Comparison of ENCODE assay signal across 13 cellular contexts in genomic region chr2:54099834-54100595, GRCh38. TPM values are rescaled to one million over a fixed set of nuclear protein-coding genes. Genes with fewer than 3 reads are reported as not detected.
DNase-seq lines count a peak whose midpoint lies in the region; ATAC-seq and TF ChIP-seq lines count a peak whose summit lies in the region.
"Had no signal": no experiment of that assay in that cellular context is flagged by ENCODE, and none has a peak within 500 bp of the region (broad histone marks: within the 10 kb centered on the region; RNA-seq: fewer than 3 reads in every experiment).

No MANE protein-coding gene starts in this region.

- H3K79me2 ChIP-seq in SU-DHL-6 (ENCODE audit: insufficient read depth, low read length) = no peaks in the 10 kb centered on the region

- H3K27me3 ChIP-seq in SU-DHL-6 (ENCODE audit: low read length) (no peaks in the 10 kb centered on the region), right atrium auricular region (no peaks in the 10 kb centered on the region)
- H3K27me3 ChIP-seq: tibial artery had no signal

- H4K20me1 ChIP-seq in SU-DHL-6 (ENCODE audit: low read depth, low read length) = no peaks in the 10 kb centered on the region

- no peak for TF ChIP-seq CTCF in SU-DHL-6 (IDR thresholded peaks at IDR 0.05; ENCODE audit: insufficient read depth, low read length, poor library complexity, severe bottlenecking)
- no peak for TF ChIP-seq CTCF in right atrium auricular region (IDR thresholded peaks at IDR 0.05)

- no peaks in the 10 kb centered on the region for H3K36me3 ChIP-seq in SU-DHL-6 (ENCODE audit: low read length)
- H3K36me3 ChIP-seq in right atrium auricular region = no peaks in the 10 kb centered on the region
- H3K36me3 ChIP-seq: tibial artery had no signal

- H3K4me1 ChIP-seq in right atrium auricular region = peaks cover 0 to 6% of the 10 kb centered on the region in 2 donors

- no peak overlapping the region for H2AFZ ChIP-seq in SU-DHL-6 (ENCODE audit: low read depth, low read length, severe bottlenecking)

- peak overlapping the region; percentile 59 for H3K9ac ChIP-seq in SU-DHL-6 (ENCODE audit: low read length)

- no peaks in the 10 kb centered on the region for H3K9me2 ChIP-seq in SU-DHL-6 (replicated peaks; ENCODE audit: insufficient read depth, low read length)

- H3K4me2 ChIP-seq in SU-DHL-6 (ENCODE audit: low read depth, low read length, poor library complexity, severe bottlenecking) = peak overlapping the region; percentile 99

- ATAC-seq in GM18517 (IDR thresholded peaks at IDR 0.05; ENCODE audit: unreplicated experiment) (peak; percentile 75), GM21529 (IDR thresholded peaks at IDR 0.05; ENCODE audit: unreplicated experiment) (peak; percentile 85), HG03103 (IDR thresholded peaks at IDR 0.05; ENCODE audit: low read depth, unreplicated experiment) (peak; percentile 76)

- H3F3A ChIP-seq in SU-DHL-6 (ENCODE audit: insufficient read depth) = peaks cover 76% of the 10 kb centered on the region

- peak overlapping the region; percentile 99 for H3K27ac ChIP-seq in SU-DHL-6 (ENCODE audit: low read depth, low read length)
- H3K27ac ChIP-seq in right atrium auricular region = no peak overlapping the region
- H3K27ac ChIP-seq: tibial artery had no signal

- peak overlapping the region; percentile 25 for H3K4me3 ChIP-seq in SU-DHL-6 (ENCODE audit: insufficient read depth, low read length, poor library complexity, severe bottlenecking)
- H3K4me3 ChIP-seq in right atrium auricular region = no peak overlapping the region
- H3K4me3 ChIP-seq: tibial artery had no signal

- DNase-seq in AG08396 (ENCODE audit: low spot score) (no peak), NOMO-1 (lab: John Stamatoyannopoulos, UW; ENCODE audit: unreplicated experiment in 2 of 2) (no peak), right atrium auricular region (ENCODE audit: low spot score) (no peak)
- no peak for DNase-seq in activated CD4-positive, CD25-positive, alpha-beta regulatory T cell treated with anti-CD3 and anti-CD28 coated beads, Interleukin-2, amount 50 U/mL, for 72 hours
- DNase-seq: activated T-cell treated with anti-CD3 and anti-CD28 coated beads, Interleukin-2, amount 50 U/mL, for 1 hour; CD4-positive, alpha-beta T cell; Kasumi-1; NCI-H446 treated with DMSO at 0.1 percent for 48 hours; tibial artery had no signal

- H3K9me3 ChIP-seq in SU-DHL-6 (ENCODE audit: insufficient read depth, low read length) (no peaks in the 10 kb centered on the region), right atrium auricular region (no peaks in the 10 kb centered on the region)
- H3K9me3 ChIP-seq: tibial artery had no signal

RNA-seq across cellular contexts. Expression of gene ACYP2, which starts 15.4 kb away (rescaled TPM):
- 10 to 100 TPM; 32.7 to 48.1 TPM for total RNA-seq in right atrium auricular region
